11 cellular contexts compared by ENCODE assay signal in genomic region chr10:102611514-102612095, GRCh38. TPM values are rescaled to one million over a fixed set of nuclear protein-coding genes. Genes with fewer than 3 reads are reported as not detected.
DNase-seq lines count a peak whose midpoint lies in the region; ATAC-seq and TF ChIP-seq lines count a peak whose summit lies in the region.
"Had no signal": no experiment of that assay in that cellular context is flagged by ENCODE, and none has a peak within 500 bp of the region (broad histone marks: within the 10 kb centered on the region; RNA-seq: fewer than 3 reads in every experiment).

No MANE protein-coding gene starts in this region.

- H3K4me1 ChIP-seq in BLaER1, result peaks cover 45% of the 10 kb centered on the region
- H3K4me1 ChIP-seq in endodermal cell (ENCODE audit: control insufficient read depth, insufficient read depth, low read length), result peaks cover 11% of the 10 kb centered on the region

- H3K4me2 ChIP-seq in BLaER1, result peak overlapping the region; percentile 82

- peak; percentile 78 for DNase-seq in M059J (ENCODE audit: low read depth)
- no peak for DNase-seq in endodermal cell
- no peak for DNase-seq in omental fat pad (ENCODE audit: low spot score)
- no peak for DNase-seq in cerebellar nuclear complex (lab: John Stamatoyannopoulos, UW)
- DNase-seq in UCSD-AML1 (lab: John Stamatoyannopoulos, UW; ENCODE audit: unreplicated experiment), result no peak
- DNase-seq in NCI-H1417 treated with DMSO at 0.1 percent for 48 hours (lab: John Stamatoyannopoulos, UW), result no peak
- DNase-seq: GOT3, SIG-M5 had no signal

- H3K4me3 ChIP-seq in BLaER1, result no peak overlapping the region
- H3K4me3 ChIP-seq in endodermal cell (ENCODE audit: low read length), result no peak overlapping the region

- H3K27me3 Mint-ChIP-seq in endodermal cell (ENCODE audit: insufficient read depth), result no peaks in the 10 kb centered on the region
- H3K27me3 Mint-ChIP-seq: B cell had no signal

- H3K27me3 ChIP-seq in BLaER1, result no peaks in the 10 kb centered on the region
- no peaks in the 10 kb centered on the region for H3K27me3 ChIP-seq in endodermal cell (ENCODE audit: control insufficient read depth, insufficient read depth, low read length, poor library complexity, severe bottlenecking)

- peaks cover 23% of the 10 kb centered on the region for H3K4me1 Mint-ChIP-seq in endodermal cell

- TF ChIP-seq CTCF in endodermal cell (conservative IDR thresholded peaks at IDR 0.05), result no peak
- no peak for TF ChIP-seq CTCF in omental fat pad (IDR thresholded peaks at IDR 0.05)

- H3K9me3 Mint-ChIP-seq in endodermal cell, result no peaks in the 10 kb centered on the region

- WGBS in endodermal cell (ENCODE audit: insufficient coverage in 1 of 2, insufficient read length in 1 of 2), 2 experiments, result 85 to 94% methylated on average over 3 to 4 of the region's 4 CpGs

- no peaks in the 10 kb centered on the region for H4K20me1 ChIP-seq in BLaER1

- H3K9me3 ChIP-seq in BLaER1, result no peaks in the 10 kb centered on the region
- H3K9me3 ChIP-seq in endodermal cell (ENCODE audit: control insufficient read depth, low read length), result no peaks in the 10 kb centered on the region

- H3K36me3 ChIP-seq in BLaER1 (peaks cover 35% of the 10 kb centered on the region), endodermal cell (ENCODE audit: control insufficient read depth, insufficient read depth, low read length) (peaks cover 9% of the 10 kb centered on the region)

- no peak overlapping the region for H3K27ac Mint-ChIP-seq in endodermal cell
- H3K27ac Mint-ChIP-seq: B cell had no signal

- H3K27ac ChIP-seq in BLaER1, result no peak overlapping the region
- peak overlapping the region; percentile 91 for H3K27ac ChIP-seq in endodermal cell (ENCODE audit: low read depth, low read length)

- H3K9ac ChIP-seq in BLaER1, result no peak overlapping the region
- H3K9ac ChIP-seq in endodermal cell (ENCODE audit: extremely low read depth, low read length, poor library complexity, severe bottlenecking), result no peak overlapping the region

- H3K4me3 Mint-ChIP-seq in endodermal cell, result no peak overlapping the region
- H3K4me3 Mint-ChIP-seq: B cell had no signal

- peak; percentile 10 for ATAC-seq in omental fat pad (ENCODE audit: low FRiP score)
- no peak for ATAC-seq in GM18520 (IDR thresholded peaks at IDR 0.05; ENCODE audit: unreplicated experiment)

- peaks cover 9% of the 10 kb centered on the region for H3K36me3 Mint-ChIP-seq in endodermal cell (ENCODE audit: low read depth)

RNA-seq across cellular contexts. Expression of gene TRIM8, which starts 32.7 kb away (rescaled TPM):
- total RNA-seq in M059J (2014; rRNA removed; shearing (Covaris generic)), result 28.8 and 58.1 TPM in 2 replicates
- total RNA-seq in endodermal cell (10 to 100 TPM; 27.7 to 32.7 TPM), omental fat pad (100 to 1,000 TPM in 3 of 4 donors, 10 to 100 TPM in 1; 58.2 to 121 (median 103) TPM)
- 55.6 TPM for polyA plus RNA-seq in endodermal cell (2013, experiment 1 of 2)
- 46.3 TPM for polyA plus RNA-seq in endodermal cell (2013, experiment 2 of 2)
